In the genomic region with DNA sequence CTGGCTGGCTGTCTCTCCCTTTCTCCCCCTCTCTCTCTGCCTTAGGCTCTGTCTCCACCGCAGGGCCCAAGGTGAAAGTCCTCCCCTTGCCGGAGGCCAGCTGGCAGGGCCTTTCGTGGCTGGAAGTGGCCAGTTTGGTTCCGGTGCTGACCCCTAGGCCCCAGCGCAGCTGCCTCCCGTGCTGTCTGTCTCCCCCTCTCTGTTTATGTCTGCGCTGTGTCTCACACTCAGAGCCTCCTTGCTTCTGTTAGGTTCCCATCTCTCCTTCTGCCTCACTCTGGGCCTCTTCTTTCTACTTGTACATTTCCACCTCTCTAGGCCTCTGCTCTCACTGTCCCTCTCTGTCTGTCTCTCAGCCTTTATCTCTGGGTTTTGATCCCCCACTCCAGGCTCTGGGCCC, we compare ENCODE assay signal across 8 cellular contexts. TPM values are rescaled to one million over a fixed set of nuclear protein-coding genes. Genes with fewer than 3 reads are reported as not detected.
A peak's percentile ranks its signal among the peaks of the same experiment; 100 is the strongest.
DNase-seq lines count a peak whose midpoint lies in the region; ATAC-seq, FAIRE-seq and TF ChIP-seq lines count a peak whose summit lies in the region.

No MANE protein-coding gene starts in this region.

- peaks cover 34% of the 10 kb centered on the region for H3K4me1 Mint-ChIP-seq in activated T-helper 1 cell treated with anti-CD3 and anti-CD28 coated beads, Interleukin-12 subunit alpha, Interleukin-12 subunit beta, Interleukin-2, Interleukin-4 antibody, amounts not matched to agents 30 ng/mL and 10 ng/mL and 1 ng/mL, durations not matched to agents 14 hours and 24 hours and 36 hours (ENCODE audit: low read depth)
- peaks cover 71% of the 10 kb centered on the region for H3K4me1 Mint-ChIP-seq in stimulated activated memory B cell treated with anti-CD40 and anti-IgM and Interleukin-4, amounts not matched to agents 10 μg/mL and 1 μg/mL and 100 μg/mL, for 72 hours

- no peaks in the 10 kb centered on the region for H3K9me3 Mint-ChIP-seq in activated T-helper 1 cell treated with anti-CD3 and anti-CD28 coated beads, Interleukin-12 subunit alpha, Interleukin-12 subunit beta, Interleukin-2, Interleukin-4 antibody, amounts not matched to agents 30 ng/mL and 10 ng/mL and 1 ng/mL, durations not matched to agents 14 hours and 24 hours and 36 hours
- no peaks in the 10 kb centered on the region for H3K9me3 Mint-ChIP-seq in stimulated activated memory B cell treated with anti-CD40 and anti-IgM and Interleukin-4, amounts not matched to agents 10 μg/mL and 1 μg/mL and 100 μg/mL, for 72 hours

- H3K27ac ChIP-seq in right atrium auricular region: peak overlapping the region; percentile 93 to 97

- H3K4me3 ChIP-seq in right atrium auricular region: no peak overlapping the region

- intact Hi-C loops in activated T-helper 1 cell treated with anti-CD3 and anti-CD28 coated beads, Interleukin-12 subunit alpha, Interleukin-12 subunit beta, Interleukin-2, Interleukin-4 antibody, amounts not matched to agents 30 ng/mL and 10 ng/mL and 1 ng/mL, durations not matched to agents 14 hours and 24 hours and 36 hours (cut with micrococcal nuclease): no loop called here

- no peaks in the 10 kb centered on the region for H3K27me3 ChIP-seq in right atrium auricular region

- peak overlapping the region; percentile 77 for H3K27ac Mint-ChIP-seq in activated T-helper 1 cell treated with anti-CD3 and anti-CD28 coated beads, Interleukin-12 subunit alpha, Interleukin-12 subunit beta, Interleukin-2, Interleukin-4 antibody, amounts not matched to agents 30 ng/mL and 10 ng/mL and 1 ng/mL, durations not matched to agents 14 hours and 24 hours and 36 hours
- peak overlapping the region; percentile 80 for H3K27ac Mint-ChIP-seq in stimulated activated memory B cell treated with anti-CD40 and anti-IgM and Interleukin-4, amounts not matched to agents 10 μg/mL and 1 μg/mL and 100 μg/mL, for 72 hours

- H3K27me3 Mint-ChIP-seq in activated T-helper 1 cell treated with anti-CD3 and anti-CD28 coated beads, Interleukin-12 subunit alpha, Interleukin-12 subunit beta, Interleukin-2, Interleukin-4 antibody, amounts not matched to agents 30 ng/mL and 10 ng/mL and 1 ng/mL, durations not matched to agents 14 hours and 24 hours and 36 hours (ENCODE audit: insufficient read depth): no peaks in the 10 kb centered on the region
- no peaks in the 10 kb centered on the region for H3K27me3 Mint-ChIP-seq in stimulated activated memory B cell treated with anti-CD40 and anti-IgM and Interleukin-4, amounts not matched to agents 10 μg/mL and 1 μg/mL and 100 μg/mL, for 72 hours

- DNase-seq in HCEC 1CT: peak; percentile 71
- no peak for DNase-seq in activated T-helper 1 cell treated with anti-CD3 and anti-CD28 coated beads, Interleukin-12 subunit alpha, Interleukin-12 subunit beta, Interleukin-2, Interleukin-4 antibody, amounts not matched to agents 30 ng/mL and 10 ng/mL and 1 ng/mL, durations not matched to agents 14 hours and 24 hours and 36 hours (ENCODE audit: low spot score)
- no peak for DNase-seq in right atrium auricular region (ENCODE audit: low spot score)
- DNase-seq in NCI-H526 treated with DMSO at 0.1 percent for 48 hours (lab: John Stamatoyannopoulos, UW): no peak
- DNase-seq in NOMO-1 treated with DMSO at 0.1 percent for 48 hours (lab: John Stamatoyannopoulos, UW; ENCODE audit: unreplicated experiment): no peak
- DNase-seq in GM19239 (ENCODE audit: insufficient read length, low spot score): no peak

- peaks cover 27% of the 10 kb centered on the region for H3K36me3 ChIP-seq in right atrium auricular region

- no peak overlapping the region for H3K4me3 Mint-ChIP-seq in activated T-helper 1 cell treated with anti-CD3 and anti-CD28 coated beads, Interleukin-12 subunit alpha, Interleukin-12 subunit beta, Interleukin-2, Interleukin-4 antibody, amounts not matched to agents 30 ng/mL and 10 ng/mL and 1 ng/mL, durations not matched to agents 14 hours and 24 hours and 36 hours
- H3K4me3 Mint-ChIP-seq in stimulated activated memory B cell treated with anti-CD40 and anti-IgM and Interleukin-4, amounts not matched to agents 10 μg/mL and 1 μg/mL and 100 μg/mL, for 72 hours: peak overlapping the region; percentile 3

- TF ChIP-seq CTCF in right atrium auricular region (IDR thresholded peaks at IDR 0.05): no peak

- H3K9me3 ChIP-seq in right atrium auricular region: no peaks in the 10 kb centered on the region

- peaks cover 7 to 70% of the 10 kb centered on the region in 2 donors for H3K4me1 ChIP-seq in right atrium auricular region

- no peak for ATAC-seq in stimulated activated memory B cell treated with anti-CD40 and anti-IgM and Interleukin-4, amounts not matched to agents 10 μg/mL and 1 μg/mL and 100 μg/mL, for 72 hours
- no peak for ATAC-seq in GM19035 (IDR thresholded peaks at IDR 0.05; ENCODE audit: unreplicated experiment)

- no peak for FAIRE-seq in GM19239 (lab: Jason Lieb, UNC)

- H3K36me3 Mint-ChIP-seq in activated T-helper 1 cell treated with anti-CD3 and anti-CD28 coated beads, Interleukin-12 subunit alpha, Interleukin-12 subunit beta, Interleukin-2, Interleukin-4 antibody, amounts not matched to agents 30 ng/mL and 10 ng/mL and 1 ng/mL, durations not matched to agents 14 hours and 24 hours and 36 hours (ENCODE audit: low read depth): peaks cover 44% of the 10 kb centered on the region
- peaks cover 33% of the 10 kb centered on the region for H3K36me3 Mint-ChIP-seq in stimulated activated memory B cell treated with anti-CD40 and anti-IgM and Interleukin-4, amounts not matched to agents 10 μg/mL and 1 μg/mL and 100 μg/mL, for 72 hours

RNA-seq across cellular contexts. Expression of a gene that starts 13.1 kb away (rescaled TPM):
- 35.3 and 36.1 TPM in 2 replicates for total RNA-seq in activated T-helper 1 cell treated with anti-CD3 and anti-CD28 coated beads, Interleukin-12 subunit alpha, Interleukin-12 subunit beta, Interleukin-2, Interleukin-4 antibody, amounts not matched to agents 30 ng/mL and 10 ng/mL and 1 ng/mL, durations not matched to agents 14 hours and 24 hours and 36 hours
- 10 to 100 TPM in 1 of 2 donors, 1 to 10 TPM in 1; 8.1 to 16.2 TPM for total RNA-seq in right atrium auricular region

RNA-seq across cellular contexts. Expression of a gene that starts 30.7 kb away (rescaled TPM):
- total RNA-seq in activated T-helper 1 cell treated with anti-CD3 and anti-CD28 coated beads, Interleukin-12 subunit alpha, Interleukin-12 subunit beta, Interleukin-2, Interleukin-4 antibody, amounts not matched to agents 30 ng/mL and 10 ng/mL and 1 ng/mL, durations not matched to agents 14 hours and 24 hours and 36 hours: 108 and 112 TPM in 2 replicates
- total RNA-seq in right atrium auricular region: 10 to 100 TPM; 17.6 to 33.7 TPM

RNA-seq across cellular contexts. Expression of a gene that starts 40.9 kb away (rescaled TPM):
- total RNA-seq in activated T-helper 1 cell treated with anti-CD3 and anti-CD28 coated beads, Interleukin-12 subunit alpha, Interleukin-12 subunit beta, Interleukin-2, Interleukin-4 antibody, amounts not matched to agents 30 ng/mL and 10 ng/mL and 1 ng/mL, durations not matched to agents 14 hours and 24 hours and 36 hours: 4.4 and 4.5 TPM in 2 replicates
- total RNA-seq in right atrium auricular region: 1 to 10 TPM; 1.9 to 3.8 TPM

RNA-seq across cellular contexts. Expression of a gene that starts 53.3 kb away (rescaled TPM):
- total RNA-seq in activated T-helper 1 cell treated with anti-CD3 and anti-CD28 coated beads, Interleukin-12 subunit alpha, Interleukin-12 subunit beta, Interleukin-2, Interleukin-4 antibody, amounts not matched to agents 30 ng/mL and 10 ng/mL and 1 ng/mL, durations not matched to agents 14 hours and 24 hours and 36 hours: 2.8 and 2.9 TPM in 2 replicates
- 1 to 10 TPM; 5.0 to 8.5 TPM for total RNA-seq in right atrium auricular region

RNA-seq across cellular contexts. Expression of a gene that starts 58.9 kb away (rescaled TPM):
- total RNA-seq in activated T-helper 1 cell treated with anti-CD3 and anti-CD28 coated beads, Interleukin-12 subunit alpha, Interleukin-12 subunit beta, Interleukin-2, Interleukin-4 antibody, amounts not matched to agents 30 ng/mL and 10 ng/mL and 1 ng/mL, durations not matched to agents 14 hours and 24 hours and 36 hours: 254 and 264 TPM in 2 replicates
- 100 to 1,000 TPM in 1 of 2 donors, 10 to 100 TPM in 1; 88.8 to 109 TPM for total RNA-seq in right atrium auricular region
